ENCODE assay signal across 1 cellular context in the genomic region with DNA sequence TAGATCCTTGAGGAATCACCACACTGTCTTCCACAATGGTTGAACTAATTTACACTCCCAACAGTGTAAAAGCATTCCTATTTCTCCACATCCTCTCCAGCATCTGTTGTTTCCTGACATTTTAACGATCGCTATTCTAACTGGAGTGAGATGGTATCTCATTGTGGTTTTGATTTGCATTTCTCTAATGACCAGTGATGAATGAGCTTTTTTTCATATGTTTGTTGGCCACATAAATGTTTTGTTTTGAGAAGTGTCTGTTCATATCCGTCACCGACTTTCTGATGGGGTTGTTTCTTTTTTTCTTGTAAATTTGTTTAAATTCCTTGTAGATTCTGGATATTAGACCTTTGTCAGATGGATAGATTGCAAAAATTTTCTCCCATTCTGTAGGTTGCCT. TPM values are rescaled to one million over a fixed set of nuclear protein-coding genes. Genes with fewer than 3 reads are reported as not detected.
"Had no signal": no experiment of that assay in that cellular context is flagged by ENCODE, and none has a peak within 500 bp of the region (broad histone marks: within the 10 kb centered on the region; RNA-seq: fewer than 3 reads in every experiment).

No MANE protein-coding gene starts in this region.

RNA-seq across cellular contexts. Expression of gene DOCK10, which starts 5.2 kb away (rescaled TPM):
- total RNA-seq: cardiac muscle cell had no signal
